In genomic region chr2:68426885-68427579, GRCh38 we compare ENCODE assay signal across 9 cellular contexts. TPM values are rescaled to one million over a fixed set of nuclear protein-coding genes. Genes with fewer than 3 reads are reported as not detected.
DNase-seq lines count a peak whose midpoint lies in the region; ATAC-seq, FAIRE-seq and TF ChIP-seq lines count a peak whose summit lies in the region.
"Had no signal": no experiment of that assay in that cellular context is flagged by ENCODE, and none has a peak within 500 bp of the region (broad histone marks: within the 10 kb centered on the region; RNA-seq: fewer than 3 reads in every experiment).

No MANE protein-coding gene starts in this region.

- ATAC-seq in HG02981 (IDR thresholded peaks at IDR 0.05; ENCODE audit: unreplicated experiment) (peak; percentile 21), T-cell (replicated peaks in 1 of 4) (peak; percentile 35 to 82 (median 64)), mucosa of descending colon (peak; percentile 56), HG03521 (IDR thresholded peaks at IDR 0.05; ENCODE audit: unreplicated experiment) (no peak), GM21447 (IDR thresholded peaks at IDR 0.05; ENCODE audit: unreplicated experiment) (no peak)

- no peaks in the 10 kb centered on the region for H3K4me1 ChIP-seq in mucosa of descending colon (ENCODE audit: low read depth)

- no peaks in the 10 kb centered on the region for H3K27me3 Mint-ChIP-seq in T-cell

- no peaks in the 10 kb centered on the region for H3K9me3 Mint-ChIP-seq in T-cell
- H3K9me3 Mint-ChIP-seq: nephron progenitor cell had no signal

- no peaks in the 10 kb centered on the region for H3K36me3 Mint-ChIP-seq in T-cell

- H3K4me3 ChIP-seq in mucosa of descending colon = no peak overlapping the region

- no peak for TF ChIP-seq POLR2A in GM12891 (IDR thresholded peaks at IDR 0.05; ENCODE audit: low read depth, low read length)

- CTCF ChIA-PET in T-cell (lab: Charles Lee) = interaction anchor here (0.6 to 2.0 kb wide), 4 partner anchors 14 to 820 kb away, joined by 3 to 8 read pairs (median 4); no protein-coding TSS in a partner anchor

- no peak for TF ChIP-seq CTCF in mucosa of descending colon (IDR thresholded peaks at IDR 0.05)

- DNase-seq in GM12891 (ENCODE audit: insufficient read length, low spot score) = no peak
- DNase-seq in T-cell = peak in 7 of 34 experiments; percentile 14 to 34 (median 28)
- no peak for DNase-seq in mucosa of descending colon
- DNase-seq in HuH-7.5 (ENCODE audit: low spot score) = no peak
- no peak for DNase-seq in hippocampal formation (lab: John Stamatoyannopoulos, UW)
- DNase-seq: nephron progenitor cell had no signal

- H3K4me1 Mint-ChIP-seq in T-cell = peaks cover 0 to 26% (median 18%) of the 10 kb centered on the region in 3 donors
- H3K4me1 Mint-ChIP-seq: nephron progenitor cell had no signal

- POLR2A ChIA-PET in T-cell (lab: Charles Lee) = no interaction called here

- no peaks in the 10 kb centered on the region for H3K9me3 ChIP-seq in mucosa of descending colon

- H3K4me3 Mint-ChIP-seq in T-cell = peak overlapping the region in 2 of 3 donors; percentile 7 to 28
- H3K4me3 Mint-ChIP-seq: nephron progenitor cell had no signal

- H3K36me3 ChIP-seq in mucosa of descending colon (ENCODE audit: low read depth) = no peaks in the 10 kb centered on the region

- H3K27ac Mint-ChIP-seq in T-cell = peak overlapping the region; percentile 94 to 95
- H3K27ac Mint-ChIP-seq: nephron progenitor cell had no signal

- intact Hi-C loops in mucosa of descending colon (cut with DNase I, micrococcal nuclease) = loop anchor here in 1 of 2 donors (10.0 kb wide), 1 partner anchor 52 kb away; no protein-coding TSS in a partner anchor

- peak; percentile 79 for FAIRE-seq in GM12891 (lab: Jason Lieb, UNC)

TF ChIP-seq in GM12891, 5 proteins besides CTCF, POLR2A, EP300 and RAD21:
- no peak for TF ChIP-seq PAX5 (IDR thresholded peaks at IDR 0.05; ENCODE audit: insufficient read depth, low read length, severe bottlenecking)
- no peak for TF ChIP-seq POLR2AphosphoS5 (IDR thresholded peaks at IDR 0.05; ENCODE audit: low read depth, low read length)
- no peak for TF ChIP-seq SPI1 (IDR thresholded peaks at IDR 0.05; ENCODE audit: low read depth, low read length)
- no peak for TF ChIP-seq POU2F2 (IDR thresholded peaks at IDR 0.05; ENCODE audit: low read depth, low read length)
- TF ChIP-seq TAF1 (IDR thresholded peaks at IDR 0.05; ENCODE audit: low read depth, low read length) = no peak

RNA-seq across cellular contexts. Expression of gene FBXO48, which starts 40.1 kb away (rescaled TPM):
- polyA plus RNA-seq in GM12891 (2012; ENCODE audit: low read depth, missing spikeins) = 0.23 TPM
- total RNA-seq in T-cell (1 to 10 TPM; 1.8 to 4.5 (median 4.5) TPM), mucosa of descending colon (1 to 10 TPM; 1.5 to 2.6 (median 1.9) TPM)

RNA-seq across cellular contexts. Expression of gene APLF, which starts 40.4 kb away (rescaled TPM):
- 0.85 TPM for polyA plus RNA-seq in GM12891 (2012; ENCODE audit: low read depth, missing spikeins)
- total RNA-seq in T-cell = 1 to 10 TPM; 4.3 to 6.1 (median 5.1) TPM
- 1 to 10 TPM; 1.9 to 9.7 (median 2.7) TPM for total RNA-seq in mucosa of descending colon

Comparison
In these comparisons a context has a peak if more than half of its experiments do, and no peak if none do; other contexts are left out.
1. ATAC-seq: peak in HG02981 (single experiment), T-cell (4 of 4) and mucosa of descending colon (single experiment); none in HG03521 (single experiment) and GM21447 (single experiment).